25 cellular contexts compared by ENCODE assay signal in genomic region chr13:33380487-33381079, GRCh38.
DNase-seq lines count a peak whose midpoint lies in the region; ATAC-seq, FAIRE-seq and TF ChIP-seq lines count a peak whose summit lies in the region.
"Had no signal": no experiment of that assay in that cellular context is flagged by ENCODE, and none has a peak within 500 bp of the region (broad histone marks: within the 10 kb centered on the region; RNA-seq: fewer than 3 reads in every experiment).

No MANE protein-coding gene starts in this region.

- no peaks in the 10 kb centered on the region for H3K79me2 ChIP-seq in H9 (ENCODE audit: insufficient read depth, low read length)

- no peak overlapping the region for H2BK12ac ChIP-seq in H9 (ENCODE audit: insufficient read length, low read depth, low read length)

- no peak overlapping the region for H4K8ac ChIP-seq in H9 (replicated peaks; ENCODE audit: insufficient read length, low read depth, low read length)

- no peak overlapping the region for H3K23ac ChIP-seq in H9 (ENCODE audit: insufficient read length, low read depth, low read length)

- H3K4me2 ChIP-seq in H9 (ENCODE audit: insufficient read depth, insufficient read length, low read length), result no peak overlapping the region
- H3K4me2 ChIP-seq: BLaER1, PC-9 had no signal

- no peaks in the 10 kb centered on the region for H3K36me3 ChIP-seq in pancreas
- H3K36me3 ChIP-seq: BLaER1, MG63 had no signal

- H2BK120ac ChIP-seq in H9 (ENCODE audit: low read depth, low read length, poor library complexity, severe bottlenecking), result no peak overlapping the region

- no peak overlapping the region for H3K56ac ChIP-seq in H9 (ENCODE audit: insufficient read length, low read depth, low read length)

- H3K14ac ChIP-seq in H9 (ENCODE audit: insufficient read depth, low read length), result 0 out of 2 replicates have a peak overlapping the region, but pooled peaks have one; percentile 25

- H3K4ac ChIP-seq in H9 (ENCODE audit: low read depth, low read length), result no peak overlapping the region

- H3K27ac ChIP-seq in H9 (ENCODE audit: insufficient read length, low read depth, low read length) (no peak overlapping the region), pancreas (peak overlapping the region in 3 of 4 donors; percentile 12 to 50 (median 49)), caudate nucleus (ENCODE audit: low read depth, low read length) (no peak overlapping the region)
- H3K27ac ChIP-seq: BLaER1, PC-9, RWPE1 had no signal

- no peak overlapping the region for H2BK20ac ChIP-seq in H9 (ENCODE audit: low read depth, low read length, poor library complexity, severe bottlenecking)

- TF ChIP-seq CTCF in GM12865 (IDR thresholded peaks at IDR 0.05; ENCODE audit: insufficient read depth, low read depth, low read length, missing control alignments) (no peak), H9 (conservative IDR thresholded peaks at IDR 0.05) (no peak), chondrocyte (IDR thresholded peaks at IDR 0.05) (no peak), pancreas (IDR thresholded peaks at IDR 0.05) (no peak)

- H4K20me1 ChIP-seq in H9 (ENCODE audit: control insufficient read depth, insufficient read depth, insufficient read length), result no peaks in the 10 kb centered on the region
- H4K20me1 ChIP-seq: BLaER1 had no signal

- no peak for FAIRE-seq in pancreas (lab: Jason Lieb, UNC)
- FAIRE-seq: GM12891, HTR-8/SVneo had no signal

- H3K9me3 Mint-ChIP-seq in H9 (no peaks in the 10 kb centered on the region; a peak in 1 of 5 replicates), chondrocyte (ENCODE audit: low read depth) (no peaks in the 10 kb centered on the region)
- H3K9me3 Mint-ChIP-seq: CD4-positive, alpha-beta memory T cell had no signal

- H3K4me1 Mint-ChIP-seq in H9 (peaks cover 20% of the 10 kb centered on the region in 2 experiments), chondrocyte (ENCODE audit: low read depth) (peaks cover 5% of the 10 kb centered on the region)
- H3K4me1 Mint-ChIP-seq: CD4-positive, alpha-beta memory T cell had no signal

- H2BK15ac ChIP-seq in H9 (ENCODE audit: low read depth, low read length), result no peak overlapping the region

- H4K91ac ChIP-seq in H9 (ENCODE audit: insufficient read length, low read depth, low read length), result no peak overlapping the region

- ATAC-seq in pancreas, result peak in 1 of 4 donors; percentile 1
- no peak for ATAC-seq in HG03432 (IDR thresholded peaks at IDR 0.05; ENCODE audit: unreplicated experiment)
- ATAC-seq: SK-N-SH treated with all-trans-retinoic acid at 6 μM for 48 hours had no signal

- H2AK5ac ChIP-seq in H9 (ENCODE audit: insufficient read length, low read length), result no peak overlapping the region

- no peak overlapping the region for H2BK5ac ChIP-seq in H9 (ENCODE audit: insufficient read length, low read length)

- no peaks in the 10 kb centered on the region; the same call in 1 of the 2 replicates for H3K4me1 ChIP-seq in H9 (ENCODE audit: insufficient read depth, low read length)
- H3K4me1 ChIP-seq in pancreas, result peaks cover 19 to 29% (median 27%) of the 10 kb centered on the region in 3 donors
- H3K4me1 ChIP-seq: BLaER1 had no signal

- intact Hi-C loops in pancreas (cut with DNase I), result no loop called here

- H3K27me3 ChIP-seq in H9 (ENCODE audit: insufficient read depth, low read length) (no peaks in the 10 kb centered on the region), pancreas (no peaks in the 10 kb centered on the region)
- H3K27me3 ChIP-seq: BLaER1, MG63 had no signal

- H3K18ac ChIP-seq in H9 (ENCODE audit: insufficient read length, low read depth, low read length), result no peak overlapping the region

- no peaks in the 10 kb centered on the region for H3K23me2 ChIP-seq in H9 (ENCODE audit: insufficient read length, low read depth, low read length, poor library complexity, severe bottlenecking)

- no peaks in the 10 kb centered on the region for H3K36me3 Mint-ChIP-seq in H9 (ENCODE audit: insufficient read depth in 1 of 3, low read depth in 3 of 3)
- H3K36me3 Mint-ChIP-seq in chondrocyte (ENCODE audit: low read depth), result no peaks in the 10 kb centered on the region
- H3K36me3 Mint-ChIP-seq: CD4-positive, alpha-beta memory T cell had no signal

- H3K9ac ChIP-seq in H9 (ENCODE audit: extremely low read depth, insufficient read length, low read length), result no peak overlapping the region
- H3K9ac ChIP-seq: BLaER1 had no signal

- H3K4me3 ChIP-seq in GM12865 (ENCODE audit: low read depth, low read length) (no peak overlapping the region), pancreas (no peak overlapping the region)
- H3K4me3 ChIP-seq: BLaER1, MG63, PC-9 had no signal

- H3T11ph ChIP-seq in H9 (ENCODE audit: low read length), result no peak overlapping the region

- no peak overlapping the region for H4K5ac ChIP-seq in H9 (ENCODE audit: insufficient read length, low read depth, low read length)

- no CpG with 5 or more reads among the region's 3 CpGs for whole genome bisulfite sequencing in H9 (ENCODE audit: extremely low coverage, insufficient read length, low lambda C conversion rate)
- 35 to 40% methylated on average over 3 of the region's 3 CpGs for WGBS in pancreas, 2 donors

- no peaks in the 10 kb centered on the region for H3K79me1 ChIP-seq in H9 (ENCODE audit: insufficient read depth, low read depth, low read length, poor library complexity, severe bottlenecking)

- DNase-seq in GM12865 (ENCODE audit: low read depth) (peak; percentile 18), H9 (no peak), chondrocyte (ENCODE audit: low spot score) (no peak), pancreas (peak in 1 of 6 donors; percentile 25), SW480 (ENCODE audit: low spot score) (no peak), caudate nucleus (lab: John Stamatoyannopoulos, UW) (no peak)
- DNase-seq: CD4-positive, alpha-beta memory T cell; DMS53; EL; Kasumi-1; MG63; NCI-H1048; NCI-H1436; NCI-H1930; NCI-H2171; NCI-H446; NCI-H774; PC-9; SIG-M5 had no signal

- H3K9me3 ChIP-seq in H9 (ENCODE audit: control insufficient read depth, low read depth, low read length), result no peaks in the 10 kb centered on the region
- no peaks in the 10 kb centered on the region for H3K9me3 ChIP-seq in pancreas
- H3K9me3 ChIP-seq: BLaER1, MG63 had no signal

- H3K27me3 Mint-ChIP-seq in H9 (ENCODE audit: low read depth), result no peaks in the 10 kb centered on the region
- no peaks in the 10 kb centered on the region for H3K27me3 Mint-ChIP-seq in chondrocyte (ENCODE audit: low read depth)

- H3K27ac Mint-ChIP-seq in H9, result peak overlapping the region in 2 of 3 experiments; percentile 36 to 92; a peak in 2 of 7 replicates
- H3K27ac Mint-ChIP-seq in chondrocyte (ENCODE audit: unreplicated experiment), result peak overlapping the region; percentile 28
- H3K27ac Mint-ChIP-seq: CD4-positive, alpha-beta memory T cell had no signal

- H3K4me3 Mint-ChIP-seq in H9, result no peak overlapping the region
- H3K4me3 Mint-ChIP-seq in chondrocyte (ENCODE audit: unreplicated experiment), result no peak overlapping the region
- H3K4me3 Mint-ChIP-seq: CD4-positive, alpha-beta memory T cell had no signal

- H2AFZ ChIP-seq in H9 (ENCODE audit: low read length), result no peak overlapping the region
- H2AFZ ChIP-seq: PC-9 had no signal

Comparison
In these comparisons a context has a peak if more than half of its experiments do, and no peak if none do; other contexts are left out.
1. H3K27ac ChIP-seq: peak in pancreas (3 of 4); none in H9 (single experiment) and caudate nucleus (single experiment).